In genomic region chr20:2814587-2815051, GRCh38 we compare ENCODE assay signal across 9 cellular contexts. TPM values are rescaled to one million over a fixed set of nuclear protein-coding genes. Genes with fewer than 3 reads are reported as not detected.
A peak's percentile ranks its signal among the peaks of the same experiment; 100 is the strongest.
DNase-seq lines count a peak whose midpoint lies in the region; ATAC-seq and TF ChIP-seq lines count a peak whose summit lies in the region.
"Had no signal": no experiment of that assay in that cellular context is flagged by ENCODE, and none has a peak within 500 bp of the region (broad histone marks: within the 10 kb centered on the region; RNA-seq: fewer than 3 reads in every experiment).

TSS of gene C20orf141 (plus strand) at chr20:2814987. CDS start at chr20:2815185, 198 bp downstream.

- H4K20me1 ChIP-seq in Loucy (ENCODE audit: insufficient read depth, low read length, poor library complexity, severe bottlenecking): no peaks in the 10 kb centered on the region

- H3K9ac ChIP-seq in Loucy (ENCODE audit: low read depth, low read length, poor library complexity, severe bottlenecking): peak within 1 kb of the TSS; percentile 8

- no peak within 1 kb of the TSS for H3K27ac ChIP-seq in left lung
- H3K27ac ChIP-seq: VCaP had no signal

- intact Hi-C loops in left lung (cut with DNase I): no loop called here

- H3K27me3 Mint-ChIP-seq in brain: peaks cover 45% of the 10 kb centered on the region

- H3K79me2 ChIP-seq in Loucy (ENCODE audit: insufficient read depth, low read length): no peaks in the 10 kb centered on the region

- TF ChIP-seq CTCF in AG10803 (conservative IDR thresholded peaks at IDR 0.05; ENCODE audit: low read length): no peak
- TF ChIP-seq CTCF in Loucy (conservative IDR thresholded peaks at IDR 0.05; ENCODE audit: low read length): no peak
- TF ChIP-seq CTCF in brain (conservative IDR thresholded peaks at IDR 0.05): no peak
- TF ChIP-seq CTCF in left lung (IDR thresholded peaks at IDR 0.05): no peak

- no peak within 1 kb of the TSS for H3K4me3 Mint-ChIP-seq in brain

- ATAC-seq in left lung (peak; percentile 52), GM18909 (IDR thresholded peaks at IDR 0.05; ENCODE audit: poor library complexity, unreplicated experiment) (no peak), HG03439 (IDR thresholded peaks at IDR 0.05; ENCODE audit: unreplicated experiment) (no peak)

- H3K9me3 ChIP-seq in Loucy (ENCODE audit: insufficient read depth, low read depth, low read length) (no peaks in the 10 kb centered on the region), left lung (peaks cover 0 to 6% of the 10 kb centered on the region in 2 donors)

- H2AFZ ChIP-seq in Loucy (ENCODE audit: low read length): no peak within 1 kb of the TSS

- H3K27me3 ChIP-seq in Loucy (ENCODE audit: insufficient read depth, low read length, poor library complexity, severe bottlenecking) (no peaks in the 10 kb centered on the region), left lung (peaks cover 0 to 36% of the 10 kb centered on the region in 2 donors)

- peaks cover 26% of the 10 kb centered on the region for H3K4me1 ChIP-seq in Loucy (ENCODE audit: insufficient read depth, low read length, poor library complexity, severe bottlenecking)
- no peaks in the 10 kb centered on the region for H3K4me1 ChIP-seq in left lung

- H3K4me1 Mint-ChIP-seq in brain: peaks cover 14% of the 10 kb centered on the region

- DNase-seq in AG10803 (ENCODE audit: low read depth) (peak; percentile 99), left lung (no peak), globus pallidus (ENCODE audit: low spot score) (no peak)
- DNase-seq in stimulated activated CD4-positive, alpha-beta T cell treated with anti-CD3 and anti-CD28 coated beads, Interleukin-4, amount 100 ng/mL, for 1 hour: no peak

- no peaks in the 10 kb centered on the region for H3F3A ChIP-seq in Loucy (ENCODE audit: low read depth)

- H3K36me3 ChIP-seq in Loucy (ENCODE audit: insufficient read depth, low read length) (no peaks in the 10 kb centered on the region), left lung (no peaks in the 10 kb centered on the region)

- no peaks in the 10 kb centered on the region for H3K9me2 ChIP-seq in Loucy (replicated peaks; ENCODE audit: low read depth, low read length)

- H3K4me2 ChIP-seq in Loucy (ENCODE audit: low read depth, low read length, poor library complexity, severe bottlenecking): peak within 1 kb of the TSS; percentile 25

- H3K27ac Mint-ChIP-seq in brain: peak within 1 kb of the TSS in 3 of 5 experiments; percentile 4 to 84 (median 8)

- H3K9me3 Mint-ChIP-seq in brain: peaks cover 27 to 33% (median 29%) of the 10 kb centered on the region in 5 experiments

- peaks cover 4% of the 10 kb centered on the region for H3K36me3 Mint-ChIP-seq in brain

- H3K4me3 ChIP-seq in AG10803 (ENCODE audit: low read length) (no peak within 1 kb of the TSS), Loucy (ENCODE audit: low read length, poor library complexity, severe bottlenecking) (no peak within 1 kb of the TSS), left lung (no peak within 1 kb of the TSS)

RNA-seq across cellular contexts. Expression of gene C20orf141, which starts in this region (rescaled TPM):
- polyA plus RNA-seq in brain (ENCODE audit: insufficient read depth, low read depth, low replicate concordance): not detected
- total RNA-seq in left lung: not detected

Comparison
In these comparisons a context has a peak if more than half of its experiments do, and no peak if none do; other contexts are left out.
1. Peak in ATAC-seq in left lung; RNA of the gene not detected or under 1 TPM.